Comparison of ENCODE assay signal across 8 cellular contexts in genomic region chr14:95774265-95775160, GRCh38.
DNase-seq lines count a peak whose midpoint lies in the region; ATAC-seq and TF ChIP-seq lines count a peak whose summit lies in the region.

No MANE protein-coding gene starts in this region.

- H3K9me3 ChIP-seq in WERI-Rb-1 (ENCODE audit: severe bottlenecking): peaks cover 8% of the 10 kb centered on the region

- no peaks in the 10 kb centered on the region for H3K27me3 ChIP-seq in WERI-Rb-1 (ENCODE audit: insufficient read depth, low read depth, severe bottlenecking)

- peaks cover 5% of the 10 kb centered on the region for H3K4me1 Mint-ChIP-seq in central memory CD8-positive, alpha-beta T cell

- H3K27me3 Mint-ChIP-seq in central memory CD8-positive, alpha-beta T cell: peaks cover 40% of the 10 kb centered on the region

- no peak overlapping the region for H3K4me3 ChIP-seq in WERI-Rb-1 (ENCODE audit: low read depth, low read length)

- DNase-seq in NK-92 treated with Interleukin-12 subunit alpha and Interleukin-12 subunit beta, amount 100 ng/mL, for 24 hours (lab: John Stamatoyannopoulos, UW): peak; percentile 5
- no peak for DNase-seq in NK-92 (lab: John Stamatoyannopoulos, UW; ENCODE audit: unreplicated experiment)
- DNase-seq in NCI-H1092 treated with DMSO at 0.1 percent for 48 hours (lab: John Stamatoyannopoulos, UW): peak; percentile 35
- DNase-seq in WERI-Rb-1: peak; percentile 67
- DNase-seq in central memory CD8-positive, alpha-beta T cell (ENCODE audit: low spot score in 2 of 2): peak; percentile 16 to 19
- DNase-seq in lung microvascular endothelial cell (ENCODE audit: low read depth in 2 of 2): peak; percentile 57 to 70
- peak; percentile 6 to 8 for DNase-seq in stimulated activated CD8-positive, alpha-beta memory T cell treated with anti-CD3 and anti-CD28 coated beads, Interleukin-2, amount 100 ng/mL, for 1 hour (ENCODE audit: low read depth in 2 of 2)

- H3K9me3 Mint-ChIP-seq in central memory CD8-positive, alpha-beta T cell: no peaks in the 10 kb centered on the region

- no peak overlapping the region for H3K27ac Mint-ChIP-seq in central memory CD8-positive, alpha-beta T cell (ENCODE audit: low read depth)

- H3K4me3 Mint-ChIP-seq in central memory CD8-positive, alpha-beta T cell: no peak overlapping the region

- H3K27ac ChIP-seq in WERI-Rb-1: no peak overlapping the region

- no peaks in the 10 kb centered on the region for H3K36me3 ChIP-seq in WERI-Rb-1

- peak; percentile 90 for TF ChIP-seq CTCF in WERI-Rb-1 (IDR thresholded peaks at IDR 0.05; ENCODE audit: low read depth, low read length)

- no peaks in the 10 kb centered on the region for H3K36me3 Mint-ChIP-seq in central memory CD8-positive, alpha-beta T cell (ENCODE audit: insufficient read depth)

- no peak for ATAC-seq in central memory CD8-positive, alpha-beta T cell (replicated peaks; ENCODE audit: extremely low read depth, poor library complexity, severe bottlenecking)
- ATAC-seq in HG02623 (IDR thresholded peaks at IDR 0.05; ENCODE audit: unreplicated experiment): no peak
